Comparison of ENCODE assay signal across 1 cellular context in the genomic region with DNA sequence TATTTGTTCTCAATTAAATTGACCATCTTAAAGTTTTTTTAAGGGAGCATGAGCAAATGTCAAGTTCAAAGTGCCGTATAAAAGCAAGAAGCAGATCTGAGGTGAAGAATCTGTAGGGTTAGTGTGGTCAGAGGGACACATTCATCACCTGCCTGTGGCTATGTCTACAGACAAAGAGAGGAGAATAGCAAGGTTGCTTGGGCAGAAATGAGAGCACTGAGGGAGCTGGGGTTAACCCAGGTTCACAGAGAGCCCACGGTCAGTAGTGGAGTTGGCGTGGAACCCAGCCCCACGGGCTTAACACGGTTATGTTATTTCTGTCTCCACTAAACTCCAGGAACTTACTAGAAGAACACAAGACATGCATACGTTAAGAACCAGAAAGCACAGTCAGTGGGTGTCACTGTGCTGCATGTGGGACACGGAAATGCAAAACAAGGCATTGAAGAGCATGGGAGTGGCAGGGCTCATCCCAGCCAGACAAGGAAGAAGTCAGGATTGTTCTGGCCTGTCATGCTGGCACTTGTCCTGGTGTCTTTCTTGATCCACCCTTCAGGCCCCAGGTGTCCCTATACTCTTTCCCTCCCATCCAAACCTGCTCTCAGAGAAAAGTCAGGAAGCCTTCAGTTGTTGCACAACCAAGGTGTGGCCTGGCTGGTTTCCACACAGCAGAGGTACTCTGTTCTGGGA.
TF ChIP-seq lines count a peak whose summit lies in the region.

No MANE protein-coding gene starts in this region.

TF ChIP-seq in GM23338, 12 proteins besides CTCF, POLR2A, EP300 and RAD21 (continued from another document):
- TF ChIP-seq, protein P1, sequence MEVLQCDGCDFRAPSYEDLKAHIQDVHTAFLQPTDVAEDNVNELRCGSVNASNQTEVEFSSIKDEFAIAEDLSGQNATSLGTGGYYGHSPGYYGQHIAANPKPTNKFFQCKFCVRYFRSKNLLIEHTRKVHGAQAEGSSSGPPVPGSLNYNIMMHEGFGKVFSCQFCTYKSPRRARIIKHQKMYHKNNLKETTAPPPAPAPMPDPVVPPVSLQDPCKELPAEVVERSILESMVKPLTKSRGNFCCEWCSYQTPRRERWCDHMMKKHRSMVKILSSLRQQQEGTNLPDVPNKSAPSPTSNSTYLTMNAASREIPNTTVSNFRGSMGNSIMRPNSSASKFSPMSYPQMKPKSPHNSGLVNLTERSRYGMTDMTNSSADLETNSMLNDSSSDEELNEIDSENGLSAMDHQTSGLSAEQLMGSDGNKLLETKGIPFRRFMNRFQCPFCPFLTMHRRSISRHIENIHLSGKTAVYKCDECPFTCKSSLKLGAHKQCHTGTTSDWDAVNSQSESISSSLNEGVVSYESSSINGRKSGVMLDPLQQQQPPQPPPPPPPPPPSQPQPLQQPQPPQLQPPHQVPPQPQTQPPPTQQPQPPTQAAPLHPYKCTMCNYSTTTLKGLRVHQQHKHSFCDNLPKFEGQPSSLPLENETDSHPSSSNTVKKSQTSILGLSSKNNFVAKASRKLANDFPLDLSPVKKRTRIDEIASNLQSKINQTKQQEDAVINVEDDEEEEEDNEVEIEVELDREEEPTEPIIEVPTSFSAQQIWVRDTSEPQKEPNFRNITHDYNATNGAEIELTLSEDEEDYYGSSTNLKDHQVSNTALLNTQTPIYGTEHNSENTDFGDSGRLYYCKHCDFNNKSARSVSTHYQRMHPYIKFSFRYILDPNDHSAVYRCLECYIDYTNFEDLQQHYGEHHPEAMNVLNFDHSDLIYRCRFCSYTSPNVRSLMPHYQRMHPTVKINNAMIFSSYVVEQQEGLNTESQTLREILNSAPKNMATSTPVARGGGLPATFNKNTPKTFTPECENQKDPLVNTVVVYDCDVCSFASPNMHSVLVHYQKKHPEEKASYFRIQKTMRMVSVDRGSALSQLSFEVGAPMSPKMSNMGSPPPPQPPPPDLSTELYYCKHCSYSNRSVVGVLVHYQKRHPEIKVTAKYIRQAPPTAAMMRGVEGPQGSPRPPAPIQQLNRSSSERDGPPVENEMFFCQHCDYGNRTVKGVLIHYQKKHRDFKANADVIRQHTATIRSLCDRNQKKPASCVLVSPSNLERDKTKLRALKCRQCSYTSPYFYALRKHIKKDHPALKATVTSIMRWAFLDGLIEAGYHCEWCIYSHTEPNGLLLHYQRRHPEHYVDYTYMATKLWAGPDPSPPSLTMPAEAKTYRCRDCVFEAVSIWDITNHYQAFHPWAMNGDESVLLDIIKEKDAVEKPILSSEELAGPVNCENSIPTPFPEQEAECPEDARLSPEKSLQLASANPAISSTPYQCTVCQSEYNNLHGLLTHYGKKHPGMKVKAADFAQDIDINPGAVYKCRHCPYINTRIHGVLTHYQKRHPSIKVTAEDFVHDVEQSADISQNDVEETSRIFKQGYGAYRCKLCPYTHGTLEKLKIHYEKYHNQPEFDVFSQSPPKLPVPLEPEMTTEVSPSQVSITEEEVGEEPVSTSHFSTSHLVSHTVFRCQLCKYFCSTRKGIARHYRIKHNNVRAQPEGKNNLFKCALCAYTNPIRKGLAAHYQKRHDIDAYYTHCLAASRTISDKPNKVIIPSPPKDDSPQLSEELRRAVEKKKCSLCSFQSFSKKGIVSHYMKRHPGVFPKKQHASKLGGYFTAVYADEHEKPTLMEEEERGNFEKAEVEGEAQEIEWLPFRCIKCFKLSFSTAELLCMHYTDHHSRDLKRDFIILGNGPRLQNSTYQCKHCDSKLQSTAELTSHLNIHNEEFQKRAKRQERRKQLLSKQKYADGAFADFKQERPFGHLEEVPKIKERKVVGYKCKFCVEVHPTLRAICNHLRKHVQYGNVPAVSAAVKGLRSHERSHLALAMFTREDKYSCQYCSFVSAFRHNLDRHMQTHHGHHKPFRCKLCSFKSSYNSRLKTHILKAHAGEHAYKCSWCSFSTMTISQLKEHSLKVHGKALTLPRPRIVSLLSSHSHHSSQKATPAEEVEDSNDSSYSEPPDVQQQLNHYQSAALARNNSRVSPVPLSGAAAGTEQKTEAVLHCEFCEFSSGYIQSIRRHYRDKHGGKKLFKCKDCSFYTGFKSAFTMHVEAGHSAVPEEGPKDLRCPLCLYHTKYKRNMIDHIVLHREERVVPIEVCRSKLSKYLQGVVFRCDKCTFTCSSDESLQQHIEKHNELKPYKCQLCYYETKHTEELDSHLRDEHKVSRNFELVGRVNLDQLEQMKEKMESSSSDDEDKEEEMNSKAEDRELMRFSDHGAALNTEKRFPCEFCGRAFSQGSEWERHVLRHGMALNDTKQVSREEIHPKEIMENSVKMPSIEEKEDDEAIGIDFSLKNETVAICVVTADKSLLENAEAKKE (CRISPR knock-in tag; IDR thresholded peaks at IDR 0.05), result no peak
- no peak for TF ChIP-seq POLR2AphosphoS5 (IDR thresholded peaks at IDR 0.05; ENCODE audit: low read depth)
